ENCODE assay signal across 8 cellular contexts in genomic region chr10:74824184-74825032, GRCh38. TPM values are rescaled to one million over a fixed set of nuclear protein-coding genes. Genes with fewer than 3 reads are reported as not detected.
DNase-seq lines count a peak whose midpoint lies in the region; ATAC-seq and TF ChIP-seq lines count a peak whose summit lies in the region.

No MANE protein-coding gene starts in this region.

- peak overlapping the region; percentile 79 for H3K9ac ChIP-seq in HCT116 (ENCODE audit: low read length)

- intact Hi-C loops in HCT116 (cut with micrococcal nuclease), result no loop called here
- intact Hi-C loops in activated CD4-positive, alpha-beta T cell treated with anti-CD3 and anti-CD28 coated beads for 36 hours (cut with DNase I, micrococcal nuclease), result loop anchor here (2.0 to 10.0 kb wide), 5 partner anchors 150 to 1197 kb away; partner anchors contain the start of genes ADK (in 1 of the 2) and AP3M1 (in 1 of the 2)

- peaks cover 57% of the 10 kb centered on the region for H3K4me1 Mint-ChIP-seq in activated CD4-positive, alpha-beta T cell treated with anti-CD3 and anti-CD28 coated beads for 36 hours
- peaks cover 30 to 32% of the 10 kb centered on the region in 2 donors for H3K4me1 Mint-ChIP-seq in effector memory CD8-positive, alpha-beta T cell (ENCODE audit: low read depth in 2 of 2)

- H3K4me2 ChIP-seq in HCT116 (ENCODE audit: low read length), result peak overlapping the region; percentile 93

- ATAC-seq in HCT116, result no peak
- ATAC-seq in activated CD4-positive, alpha-beta T cell treated with anti-CD3 and anti-CD28 coated beads for 36 hours, result no peak
- ATAC-seq in effector memory CD8-positive, alpha-beta T cell (replicated peaks), result no peak
- no peak for ATAC-seq in GM18511 (IDR thresholded peaks at IDR 0.05; ENCODE audit: unreplicated experiment)

- no peak for TF ChIP-seq RAD21 in HCT116 (IDR thresholded peaks at IDR 0.05; ENCODE audit: low read depth)

- TSS peak; percentile 52 for BruUV-seq in HCT116 (replicated peaks; lab: Mats Ljungman, UMichigan)

- H3K36me3 ChIP-seq in HCT116 (ENCODE audit: control insufficient read depth in 1 of 2, insufficient read depth in 2 of 2, low read length in 2 of 2) (no peaks in the 10 kb centered on the region), neuron (ENCODE audit: insufficient read depth, low read length) (no peaks in the 10 kb centered on the region)

- peak overlapping the region; percentile 91 for H3K27ac Mint-ChIP-seq in activated CD4-positive, alpha-beta T cell treated with anti-CD3 and anti-CD28 coated beads for 36 hours
- peak overlapping the region; percentile 54 to 88 for H3K27ac Mint-ChIP-seq in effector memory CD8-positive, alpha-beta T cell

- CTCF ChIA-PET in HCT116 (lab: Charles Lee), result no interaction called here
- CTCF ChIA-PET in activated CD4-positive, alpha-beta T cell treated with anti-CD3 and anti-CD28 coated beads for 36 hours (lab: Charles Lee), result interaction anchor here (0.5 to 1.4 kb wide), 2 partner anchors 274 to 518 kb away, joined by 3 read pairs; no protein-coding TSS in a partner anchor

- H3K9me3 ChIP-seq in HCT116 (ENCODE audit: control insufficient read depth in 1 of 2, insufficient read depth in 1 of 2, low read depth in 1 of 2, low read length in 2 of 2) (no peaks in the 10 kb centered on the region), neuron (ENCODE audit: low read length) (peaks cover 3% of the 10 kb centered on the region)

- RAD21 ChIA-PET in HCT116 (lab: Charles Lee; ENCODE audit: low non-redundant PET in 1 of 2, low total read pairs in 2 of 2, uncharacterized antibody in 2 of 2, unreplicated experiment in 2 of 2), result interaction anchor here in 1 of 2 experiments (0.7 kb wide), 1 partner anchor 252 kb away, joined by 5 read pairs; no protein-coding TSS in a partner anchor

- H4K20me1 ChIP-seq in HCT116 (ENCODE audit: insufficient read depth), result no peaks in the 10 kb centered on the region

- no peaks in the 10 kb centered on the region for H3K9me3 Mint-ChIP-seq in activated CD4-positive, alpha-beta T cell treated with anti-CD3 and anti-CD28 coated beads for 36 hours (ENCODE audit: low read depth)
- H3K9me3 Mint-ChIP-seq in effector memory CD8-positive, alpha-beta T cell, result no peaks in the 10 kb centered on the region

- no peaks in the 10 kb centered on the region for H3K9me2 ChIP-seq in HCT116 (ENCODE audit: insufficient read depth)

- H3K79me2 ChIP-seq in HCT116 (ENCODE audit: insufficient read depth, low read length), result peaks cover 14% of the 10 kb centered on the region

- H3K4me1 ChIP-seq in HCT116 (ENCODE audit: control insufficient read depth in 1 of 2, insufficient read depth in 2 of 2, low read length in 2 of 2), result peaks cover 15 to 22% of the 10 kb centered on the region in 2 experiments
- H3K4me1 ChIP-seq in neuron (ENCODE audit: insufficient read depth, low read length), result peaks cover 12% of the 10 kb centered on the region

- H3K4me3 ChIP-seq in HCT116 (replicated peaks in 1 of 2; ENCODE audit: low read depth in 1 of 2, low read length in 2 of 2) (peak overlapping the region; percentile 70 to 80), neuron (ENCODE audit: low read length) (peak overlapping the region; percentile 89)

- H3K27me3 ChIP-seq in HCT116 (ENCODE audit: insufficient read depth, low read length), result no peaks in the 10 kb centered on the region
- no peaks in the 10 kb centered on the region for H3K27me3 ChIP-seq in neuron (ENCODE audit: insufficient read depth, low read length)

- POLR2A ChIA-PET in HCT116 (lab: Charles Lee), result no interaction called here
- POLR2A ChIA-PET in activated CD4-positive, alpha-beta T cell treated with anti-CD3 and anti-CD28 coated beads for 36 hours (lab: Charles Lee), result interaction anchor here (0.6 kb wide), 1 partner anchor 195 kb away, joined by 7 read pairs; no protein-coding TSS in a partner anchor

- TF ChIP-seq CTCF in HCT116 (IDR thresholded peaks at IDR 0.05 in 2 of 3, conservative IDR thresholded peaks at IDR 0.05 in 1 of 3; ENCODE audit: borderline replicate concordance in 1 of 3, insufficient read depth in 1 of 3, low read depth in 2 of 3, low read length in 2 of 3) (no peak), GM20000 (IDR thresholded peaks at IDR 0.05; ENCODE audit: extremely low read depth, missing control alignments) (no peak)

- H3K27ac ChIP-seq in HCT116 (ENCODE audit: low read depth, low read length), result peak overlapping the region; percentile 91; the same call in 1 of the 2 replicates

- peak overlapping the region; percentile 88 for H3K4me3 Mint-ChIP-seq in activated CD4-positive, alpha-beta T cell treated with anti-CD3 and anti-CD28 coated beads for 36 hours
- peak overlapping the region; percentile 84 to 92 for H3K4me3 Mint-ChIP-seq in effector memory CD8-positive, alpha-beta T cell

- H3K36me3 Mint-ChIP-seq in activated CD4-positive, alpha-beta T cell treated with anti-CD3 and anti-CD28 coated beads for 36 hours (ENCODE audit: low read depth), result peaks cover 3% of the 10 kb centered on the region
- H3K36me3 Mint-ChIP-seq in effector memory CD8-positive, alpha-beta T cell (ENCODE audit: insufficient read depth), result peaks cover 26% of the 10 kb centered on the region

- H3K27me3 Mint-ChIP-seq in activated CD4-positive, alpha-beta T cell treated with anti-CD3 and anti-CD28 coated beads for 36 hours, result no peaks in the 10 kb centered on the region
- no peaks in the 10 kb centered on the region for H3K27me3 Mint-ChIP-seq in effector memory CD8-positive, alpha-beta T cell

- no peak for TF ChIP-seq POLR2A in HCT116 (IDR thresholded peaks at IDR 0.05; ENCODE audit: borderline replicate concordance, extremely low read depth, insufficient read depth, insufficient read length)

- H2AFZ ChIP-seq in HCT116 (ENCODE audit: low read depth, low read length, poor library complexity, severe bottlenecking), result no peak overlapping the region
- peak overlapping the region; percentile 35 for H2AFZ ChIP-seq in neuron (ENCODE audit: low read depth, low read length)

- DNase-seq in HCT116 (ENCODE audit: low read depth, low spot score) (no peak), globus pallidus (ENCODE audit: low spot score) (no peak), UCSD-AML1 (lab: John Stamatoyannopoulos, UW; ENCODE audit: unreplicated experiment) (no peak), GM20000 (ENCODE audit: low spot score) (no peak)
- DNase-seq in activated CD4-positive, alpha-beta T cell treated with anti-CD3 and anti-CD28 coated beads for 36 hours, result peak; percentile 57
- peak; percentile 9 to 13 (median 9) for DNase-seq in effector memory CD8-positive, alpha-beta T cell

TF ChIP-seq in HCT116, 20 proteins besides CTCF, POLR2A, EP300 and RAD21 (continues in another document):
- TF ChIP-seq, protein P1, sequence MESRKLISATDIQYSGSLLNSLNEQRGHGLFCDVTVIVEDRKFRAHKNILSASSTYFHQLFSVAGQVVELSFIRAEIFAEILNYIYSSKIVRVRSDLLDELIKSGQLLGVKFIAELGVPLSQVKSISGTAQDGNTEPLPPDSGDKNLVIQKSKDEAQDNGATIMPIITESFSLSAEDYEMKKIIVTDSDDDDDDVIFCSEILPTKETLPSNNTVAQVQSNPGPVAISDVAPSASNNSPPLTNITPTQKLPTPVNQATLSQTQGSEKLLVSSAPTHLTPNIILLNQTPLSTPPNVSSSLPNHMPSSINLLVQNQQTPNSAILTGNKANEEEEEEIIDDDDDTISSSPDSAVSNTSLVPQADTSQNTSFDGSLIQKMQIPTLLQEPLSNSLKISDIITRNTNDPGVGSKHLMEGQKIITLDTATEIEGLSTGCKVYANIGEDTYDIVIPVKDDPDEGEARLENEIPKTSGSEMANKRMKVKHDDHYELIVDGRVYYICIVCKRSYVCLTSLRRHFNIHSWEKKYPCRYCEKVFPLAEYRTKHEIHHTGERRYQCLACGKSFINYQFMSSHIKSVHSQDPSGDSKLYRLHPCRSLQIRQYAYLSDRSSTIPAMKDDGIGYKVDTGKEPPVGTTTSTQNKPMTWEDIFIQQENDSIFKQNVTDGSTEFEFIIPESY (IDR thresholded peaks at IDR 0.05; ENCODE audit: extremely low read depth, insufficient replicate concordance, low read length), result no peak
- no peak for TF ChIP-seq SP1 (IDR thresholded peaks at IDR 0.05; ENCODE audit: low read depth)
- TF ChIP-seq CEBPB (IDR thresholded peaks at IDR 0.05; ENCODE audit: low read depth), result no peak
- TF ChIP-seq TCF7L2 (IDR thresholded peaks at IDR 0.05; ENCODE audit: borderline replicate concordance, extremely low read depth, insufficient read depth, insufficient read length), result no peak
- TF ChIP-seq SRF (IDR thresholded peaks at IDR 0.05; ENCODE audit: low read depth), result no peak
- no peak for TF ChIP-seq CBX3 (IDR thresholded peaks at IDR 0.05; ENCODE audit: low read depth)
- TF ChIP-seq SIN3A (IDR thresholded peaks at IDR 0.05; ENCODE audit: low read depth), result no peak
- no peak for TF ChIP-seq EGR1 (IDR thresholded peaks at IDR 0.05; ENCODE audit: low read depth)
- no peak for TF ChIP-seq ELF1 (IDR thresholded peaks at IDR 0.05; ENCODE audit: borderline replicate concordance, low read depth)
- no peak for TF ChIP-seq JUND (IDR thresholded peaks at IDR 0.05)
- TF ChIP-seq ZFX (IDR thresholded peaks at IDR 0.05), result no peak
- TF ChIP-seq EZH2phosphoT487 (IDR thresholded peaks at IDR 0.05; ENCODE audit: borderline replicate concordance), result no peak
- TF ChIP-seq FOSL1 (IDR thresholded peaks at IDR 0.05; ENCODE audit: low read depth), result no peak

RNA-seq across cellular contexts. Expression of gene KAT6B, which starts 2.0 kb away (rescaled TPM):
- total RNA-seq in HCT116 (2021; ENCODE audit: unreplicated experiment), result 17.8 TPM
- 7.1 and 7.7 TPM in 2 replicates for polyA plus RNA-seq in HCT116 (2012)
- 10 to 100 TPM; 20.0 to 20.9 TPM for total RNA-seq in activated CD4-positive, alpha-beta T cell treated with anti-CD3 and anti-CD28 coated beads for 36 hours

Comparison
In these comparisons a context has a peak if more than half of its experiments do, and no peak if none do; other contexts are left out.
1. DNase-seq: peak in activated CD4-positive, alpha-beta T cell treated with anti-CD3 and anti-CD28 coated beads for 36 hours (single experiment) and effector memory CD8-positive, alpha-beta T cell (3 of 3); none in HCT116 (single experiment), globus pallidus (single experiment), UCSD-AML1 (single experiment) and GM20000 (single experiment).